1 cellular context compared by ENCODE assay signal in the genomic region with DNA sequence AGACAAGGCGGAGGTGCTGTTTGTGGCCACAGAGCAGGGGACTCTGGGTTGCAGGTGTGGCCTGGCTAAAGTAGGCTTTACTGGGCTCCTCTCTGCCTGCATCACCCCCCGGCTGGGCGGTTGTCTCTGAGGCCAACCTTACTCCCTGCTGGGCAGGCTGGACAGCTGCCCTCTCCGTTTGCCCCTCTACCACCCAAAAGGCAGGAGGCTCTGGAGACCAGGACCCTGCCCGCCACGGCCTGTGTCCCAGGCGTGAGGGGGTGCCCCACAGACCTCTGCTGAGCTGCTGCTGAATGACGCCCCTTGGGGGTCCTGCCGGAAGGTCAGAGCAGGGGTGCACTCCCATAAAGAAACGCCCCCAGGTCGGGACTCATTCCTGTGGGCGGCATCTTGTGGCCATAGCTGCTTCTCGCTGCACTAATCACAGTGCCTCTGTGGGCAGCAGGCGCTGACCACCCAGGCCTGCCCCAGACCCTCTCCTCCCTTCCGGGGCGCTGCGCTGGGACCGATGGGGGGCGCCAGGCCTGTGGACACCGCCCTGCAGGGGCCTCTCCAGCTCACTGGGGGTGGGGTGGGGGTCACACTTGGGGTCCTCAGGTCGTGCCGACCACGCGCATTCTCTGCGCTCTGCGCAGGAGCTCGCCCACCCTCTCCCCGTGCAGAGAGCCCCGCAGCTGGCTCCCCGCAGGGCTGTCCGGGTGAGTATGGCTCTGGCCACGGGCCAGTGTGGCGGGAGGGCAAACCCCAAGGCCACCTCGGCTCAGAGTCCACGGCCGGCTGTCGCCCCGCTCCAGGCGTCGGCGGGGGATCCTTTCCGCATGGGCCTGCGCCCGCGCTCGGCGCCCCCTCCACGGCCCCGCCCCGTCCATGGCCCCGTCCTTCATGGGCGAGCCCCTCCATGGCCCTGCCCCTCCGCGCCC.
A peak's percentile ranks its signal among the peaks of the same experiment; 100 is the strongest.
TF ChIP-seq lines count a peak whose summit lies in the region.

No MANE protein-coding gene starts in this region.

TF ChIP-seq in HepG2, 621 proteins besides CTCF, POLR2A, EP300 and RAD21 (continued from another document and continues in another):
- TF ChIP-seq, protein P1, sequence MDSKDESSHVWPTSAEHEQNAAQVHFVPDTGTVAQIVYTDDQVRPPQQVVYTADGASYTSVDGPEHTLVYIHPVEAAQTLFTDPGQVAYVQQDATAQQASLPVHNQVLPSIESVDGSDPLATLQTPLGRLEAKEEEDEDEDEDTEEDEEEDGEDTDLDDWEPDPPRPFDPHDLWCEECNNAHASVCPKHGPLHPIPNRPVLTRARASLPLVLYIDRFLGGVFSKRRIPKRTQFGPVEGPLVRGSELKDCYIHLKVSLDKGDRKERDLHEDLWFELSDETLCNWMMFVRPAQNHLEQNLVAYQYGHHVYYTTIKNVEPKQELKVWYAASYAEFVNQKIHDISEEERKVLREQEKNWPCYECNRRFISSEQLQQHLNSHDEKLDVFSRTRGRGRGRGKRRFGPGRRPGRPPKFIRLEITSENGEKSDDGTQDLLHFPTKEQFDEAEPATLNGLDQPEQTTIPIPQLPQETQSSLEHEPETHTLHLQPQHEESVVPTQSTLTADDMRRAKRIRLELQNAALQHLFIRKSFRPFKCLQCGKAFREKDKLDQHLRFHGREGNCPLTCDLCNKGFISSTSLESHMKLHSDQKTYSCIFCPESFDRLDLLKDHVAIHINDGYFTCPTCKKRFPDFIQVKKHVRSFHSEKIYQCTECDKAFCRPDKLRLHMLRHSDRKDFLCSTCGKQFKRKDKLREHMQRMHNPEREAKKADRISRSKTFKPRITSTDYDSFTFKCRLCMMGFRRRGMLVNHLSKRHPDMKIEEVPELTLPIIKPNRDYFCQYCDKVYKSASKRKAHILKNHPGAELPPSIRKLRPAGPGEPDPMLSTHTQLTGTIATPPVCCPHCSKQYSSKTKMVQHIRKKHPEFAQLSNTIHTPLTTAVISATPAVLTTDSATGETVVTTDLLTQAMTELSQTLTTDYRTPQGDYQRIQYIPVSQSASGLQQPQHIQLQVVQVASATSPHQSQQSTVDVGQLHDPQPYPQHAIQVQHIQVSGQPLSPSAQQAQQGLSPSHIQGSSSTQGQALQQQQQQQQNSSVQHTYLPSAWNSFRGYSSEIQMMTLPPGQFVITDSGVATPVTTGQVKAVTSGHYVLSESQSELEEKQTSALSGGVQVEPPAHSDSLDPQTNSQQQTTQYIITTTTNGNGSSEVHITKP (CRISPR knock-in tag; IDR thresholded peaks at IDR 0.05; ENCODE audit: low read depth) = 0 out of 2 replicates have a peak, but pooled peaks have one; percentile 28
- TF ChIP-seq ELF3 (CRISPR knock-in tag; IDR thresholded peaks at IDR 0.05) (peak; percentile 41; the same call in 1 of the 2 replicates), RXRB (CRISPR knock-in tag; IDR thresholded peaks at IDR 0.05; ENCODE audit: borderline replicate concordance) (0 out of 2 replicates have a peak, but pooled peaks have one; percentile 35), RFXAP (CRISPR knock-in tag; IDR thresholded peaks at IDR 0.05; ENCODE audit: borderline replicate concordance) (peak; percentile 74; the same call in 1 of the 2 replicates), BHLHE40 (IDR thresholded peaks at IDR 0.05; ENCODE audit: low read length) (0 out of 2 replicates have a peak, but pooled peaks have one; percentile 12), NFYB (CRISPR knock-in tag; IDR thresholded peaks at IDR 0.05) (no peak), MIER2 (CRISPR knock-in tag; IDR thresholded peaks at IDR 0.05) (no peak), FOXK1 (CRISPR knock-in tag; IDR thresholded peaks at IDR 0.05; ENCODE audit: borderline replicate concordance, low read depth) (peak; percentile 31; the same call in 1 of the 2 replicates), MIXL1 (CRISPR knock-in tag; IDR thresholded peaks at IDR 0.05) (peak; percentile 54; the same call in 1 of the 2 replicates), ZNF263 (CRISPR knock-in tag; IDR thresholded peaks at IDR 0.05) (0 out of 2 replicates have a peak, but pooled peaks have one; percentile 33), NFRKB (IDR thresholded peaks at IDR 0.05) (no peak), ZNF225 (CRISPR knock-in tag; IDR thresholded peaks at IDR 0.05) (no peak), AHR (CRISPR knock-in tag; IDR thresholded peaks at IDR 0.05) (0 out of 2 replicates have a peak, but pooled peaks have one; percentile 31), NCOR1 (IDR thresholded peaks at IDR 0.05; ENCODE audit: borderline replicate concordance, low read length) (peak; percentile 52; the same call in 1 of the 2 replicates), BRD4 (CRISPR knock-in tag; IDR thresholded peaks at IDR 0.05) (peak; percentile 70; the same call in 1 of the 2 replicates), ARNTL (CRISPR knock-in tag; IDR thresholded peaks at IDR 0.05) (peak; percentile 47; the same call in 1 of the 2 replicates), MED13 (CRISPR knock-in tag; IDR thresholded peaks at IDR 0.05) (no peak; the same call in 1 of the 2 replicates), NR1H2 (CRISPR knock-in tag; IDR thresholded peaks at IDR 0.05; ENCODE audit: borderline replicate concordance, low read depth) (no peak), ZNF83 (CRISPR knock-in tag; IDR thresholded peaks at IDR 0.05; ENCODE audit: borderline replicate concordance) (no peak), ZNF589 (CRISPR knock-in tag; conservative IDR thresholded peaks at IDR 0.05) (peak; percentile 60; the same call in 1 of the 2 replicates), PHB2 (IDR thresholded peaks at IDR 0.05; ENCODE audit: partially characterized antibody) (no peak), IKZF1 (IDR thresholded peaks at IDR 0.05) (no peak), KLF16 (CRISPR knock-in tag; IDR thresholded peaks at IDR 0.05) (peak in 1 of 2 experiments; percentile 61; a peak in 1 of 4 replicates), ZNF749 (CRISPR knock-in tag; IDR thresholded peaks at IDR 0.05; ENCODE audit: borderline replicate concordance) (0 out of 2 replicates have a peak, but pooled peaks have one; percentile 42), MAF1 (CRISPR knock-in tag; IDR thresholded peaks at IDR 0.05; ENCODE audit: borderline replicate concordance) (0 out of 2 replicates have a peak, but pooled peaks have one; percentile 55), SPEN (CRISPR knock-in tag; IDR thresholded peaks at IDR 0.05; ENCODE audit: low read depth) (peak; percentile 35; the same call in 1 of the 2 replicates), EEA1 (CRISPR knock-in tag; IDR thresholded peaks at IDR 0.05; ENCODE audit: borderline replicate concordance) (0 out of 2 replicates have a peak, but pooled peaks have one; percentile 41), ZBTB38 (CRISPR knock-in tag; IDR thresholded peaks at IDR 0.05) (peak; percentile 31; the same call in 1 of the 2 replicates), MEF2D (CRISPR knock-in tag; IDR thresholded peaks at IDR 0.05) (no peak), GATAD2A (CRISPR knock-in tag; IDR thresholded peaks at IDR 0.05) (peak; percentile 11; the same call in 1 of the 2 replicates), ZNF317 (CRISPR knock-in tag; IDR thresholded peaks at IDR 0.05) (peak; percentile 44; the same call in 1 of the 2 replicates), YY1 (IDR thresholded peaks at IDR 0.05; ENCODE audit: insufficient read depth, insufficient replicate concordance, low read depth, low read length) (peak; percentile 44), THAP11 (CRISPR knock-in tag; IDR thresholded peaks at IDR 0.05) (peak; percentile 36; the same call in 1 of the 2 replicates), NR2F6 (IDR thresholded peaks at IDR 0.05) (no peak), NR2F6 (CRISPR knock-in tag; IDR thresholded peaks at IDR 0.05) (peak; percentile 61; the same call in 1 of the 2 replicates)
- TF ChIP-seq, protein P2, sequence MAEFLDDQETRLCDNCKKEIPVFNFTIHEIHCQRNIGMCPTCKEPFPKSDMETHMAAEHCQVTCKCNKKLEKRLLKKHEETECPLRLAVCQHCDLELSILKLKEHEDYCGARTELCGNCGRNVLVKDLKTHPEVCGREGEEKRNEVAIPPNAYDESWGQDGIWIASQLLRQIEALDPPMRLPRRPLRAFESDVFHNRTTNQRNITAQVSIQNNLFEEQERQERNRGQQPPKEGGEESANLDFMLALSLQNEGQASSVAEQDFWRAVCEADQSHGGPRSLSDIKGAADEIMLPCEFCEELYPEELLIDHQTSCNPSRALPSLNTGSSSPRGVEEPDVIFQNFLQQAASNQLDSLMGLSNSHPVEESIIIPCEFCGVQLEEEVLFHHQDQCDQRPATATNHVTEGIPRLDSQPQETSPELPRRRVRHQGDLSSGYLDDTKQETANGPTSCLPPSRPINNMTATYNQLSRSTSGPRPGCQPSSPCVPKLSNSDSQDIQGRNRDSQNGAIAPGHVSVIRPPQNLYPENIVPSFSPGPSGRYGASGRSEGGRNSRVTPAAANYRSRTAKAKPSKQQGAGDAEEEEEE (CRISPR knock-in tag; IDR thresholded peaks at IDR 0.05; ENCODE audit: borderline replicate concordance) = 0 out of 2 replicates have a peak, but pooled peaks have one; percentile 62
- TF ChIP-seq, protein P3, sequence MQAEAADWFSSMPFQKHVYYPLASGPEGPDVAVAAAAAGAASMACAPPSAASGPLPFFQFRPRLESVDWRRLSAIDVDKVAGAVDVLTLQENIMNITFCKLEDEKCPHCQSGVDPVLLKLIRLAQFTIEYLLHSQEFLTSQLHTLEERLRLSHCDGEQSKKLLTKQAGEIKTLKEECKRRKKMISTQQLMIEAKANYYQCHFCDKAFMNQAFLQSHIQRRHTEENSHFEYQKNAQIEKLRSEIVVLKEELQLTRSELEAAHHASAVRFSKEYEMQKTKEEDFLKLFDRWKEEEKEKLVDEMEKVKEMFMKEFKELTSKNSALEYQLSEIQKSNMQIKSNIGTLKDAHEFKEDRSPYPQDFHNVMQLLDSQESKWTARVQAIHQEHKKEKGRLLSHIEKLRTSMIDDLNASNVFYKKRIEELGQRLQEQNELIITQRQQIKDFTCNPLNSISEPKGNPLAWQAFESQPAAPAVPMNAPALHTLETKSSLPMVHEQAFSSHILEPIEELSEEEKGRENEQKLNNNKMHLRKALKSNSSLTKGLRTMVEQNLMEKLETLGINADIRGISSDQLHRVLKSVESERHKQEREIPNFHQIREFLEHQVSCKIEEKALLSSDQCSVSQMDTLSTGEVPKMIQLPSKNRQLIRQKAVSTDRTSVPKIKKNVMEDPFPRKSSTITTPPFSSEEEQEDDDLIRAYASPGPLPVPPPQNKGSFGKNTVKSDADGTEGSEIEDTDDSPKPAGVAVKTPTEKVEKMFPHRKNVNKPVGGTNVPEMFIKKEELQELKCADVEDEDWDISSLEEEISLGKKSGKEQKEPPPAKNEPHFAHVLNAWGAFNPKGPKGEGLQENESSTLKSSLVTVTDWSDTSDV (CRISPR knock-in tag; IDR thresholded peaks at IDR 0.05) = peak; percentile 81; the same call in 1 of the 2 replicates
- TF ChIP-seq, protein P4, sequence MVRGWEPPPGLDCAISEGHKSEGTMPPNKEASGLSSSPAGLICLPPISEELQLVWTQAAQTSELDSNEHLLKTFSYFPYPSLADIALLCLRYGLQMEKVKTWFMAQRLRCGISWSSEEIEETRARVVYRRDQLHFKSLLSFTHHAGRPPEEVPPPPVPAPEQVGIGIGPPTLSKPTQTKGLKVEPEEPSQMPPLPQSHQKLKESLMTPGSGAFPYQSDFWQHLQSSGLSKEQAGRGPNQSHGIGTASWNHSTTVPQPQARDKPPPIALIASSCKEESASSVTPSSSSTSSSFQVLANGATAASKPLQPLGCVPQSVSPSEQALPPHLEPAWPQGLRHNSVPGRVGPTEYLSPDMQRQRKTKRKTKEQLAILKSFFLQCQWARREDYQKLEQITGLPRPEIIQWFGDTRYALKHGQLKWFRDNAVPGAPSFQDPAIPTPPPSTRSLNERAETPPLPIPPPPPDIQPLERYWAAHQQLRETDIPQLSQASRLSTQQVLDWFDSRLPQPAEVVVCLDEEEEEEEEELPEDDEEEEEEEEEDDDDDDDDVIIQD (CRISPR knock-in tag; IDR thresholded peaks at IDR 0.05; ENCODE audit: low read depth) = no peak
- TF ChIP-seq, protein P5, sequence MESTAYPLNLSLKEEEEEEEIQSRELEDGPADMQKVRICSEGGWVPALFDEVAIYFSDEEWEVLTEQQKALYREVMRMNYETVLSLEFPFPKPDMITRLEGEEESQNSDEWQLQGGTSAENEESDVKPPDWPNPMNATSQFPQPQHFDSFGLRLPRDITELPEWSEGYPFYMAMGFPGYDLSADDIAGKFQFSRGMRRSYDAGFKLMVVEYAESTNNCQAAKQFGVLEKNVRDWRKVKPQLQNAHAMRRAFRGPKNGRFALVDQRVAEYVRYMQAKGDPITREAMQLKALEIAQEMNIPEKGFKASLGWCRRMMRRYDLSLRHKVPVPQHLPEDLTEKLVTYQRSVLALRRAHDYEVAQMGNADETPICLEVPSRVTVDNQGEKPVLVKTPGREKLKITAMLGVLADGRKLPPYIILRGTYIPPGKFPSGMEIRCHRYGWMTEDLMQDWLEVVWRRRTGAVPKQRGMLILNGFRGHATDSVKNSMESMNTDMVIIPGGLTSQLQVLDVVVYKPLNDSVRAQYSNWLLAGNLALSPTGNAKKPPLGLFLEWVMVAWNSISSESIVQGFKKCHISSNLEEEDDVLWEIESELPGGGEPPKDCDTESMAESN (CRISPR knock-in tag; conservative IDR thresholded peaks at IDR 0.05) = 0 out of 2 replicates have a peak, but pooled peaks have one; percentile 57
- TF ChIP-seq, protein P6, sequence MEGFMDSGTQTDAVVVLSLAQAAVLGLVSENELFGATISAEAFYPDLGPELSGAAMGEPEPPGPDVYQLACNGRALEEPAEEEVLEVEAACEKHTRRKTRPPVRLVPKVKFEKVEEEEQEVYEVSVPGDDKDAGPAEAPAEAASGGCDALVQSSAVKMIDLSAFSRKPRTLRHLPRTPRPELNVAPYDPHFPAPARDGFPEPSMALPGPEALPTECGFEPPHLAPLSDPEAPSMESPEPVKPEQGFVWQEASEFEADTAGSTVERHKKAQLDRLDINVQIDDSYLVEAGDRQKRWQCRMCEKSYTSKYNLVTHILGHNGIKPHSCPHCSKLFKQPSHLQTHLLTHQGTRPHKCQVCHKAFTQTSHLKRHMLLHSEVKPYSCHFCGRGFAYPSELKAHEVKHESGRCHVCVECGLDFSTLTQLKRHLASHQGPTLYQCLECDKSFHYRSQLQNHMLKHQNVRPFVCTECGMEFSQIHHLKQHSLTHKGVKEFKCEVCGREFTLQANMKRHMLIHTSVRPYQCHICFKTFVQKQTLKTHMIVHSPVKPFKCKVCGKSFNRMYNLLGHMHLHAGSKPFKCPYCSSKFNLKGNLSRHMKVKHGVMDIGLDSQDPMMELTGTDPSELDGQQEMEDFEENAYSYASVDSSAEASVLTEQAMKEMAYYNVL (CRISPR knock-in tag; IDR thresholded peaks at IDR 0.05; ENCODE audit: borderline replicate concordance) = peak; percentile 78; the same call in 1 of the 2 replicates
- TF ChIP-seq, protein P7, sequence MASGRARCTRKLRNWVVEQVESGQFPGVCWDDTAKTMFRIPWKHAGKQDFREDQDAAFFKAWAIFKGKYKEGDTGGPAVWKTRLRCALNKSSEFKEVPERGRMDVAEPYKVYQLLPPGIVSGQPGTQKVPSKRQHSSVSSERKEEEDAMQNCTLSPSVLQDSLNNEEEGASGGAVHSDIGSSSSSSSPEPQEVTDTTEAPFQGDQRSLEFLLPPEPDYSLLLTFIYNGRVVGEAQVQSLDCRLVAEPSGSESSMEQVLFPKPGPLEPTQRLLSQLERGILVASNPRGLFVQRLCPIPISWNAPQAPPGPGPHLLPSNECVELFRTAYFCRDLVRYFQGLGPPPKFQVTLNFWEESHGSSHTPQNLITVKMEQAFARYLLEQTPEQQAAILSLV (CRISPR knock-in tag; IDR thresholded peaks at IDR 0.05; ENCODE audit: borderline replicate concordance) = peak; percentile 67; the same call in 1 of the 2 replicates
- TF ChIP-seq, protein P8, sequence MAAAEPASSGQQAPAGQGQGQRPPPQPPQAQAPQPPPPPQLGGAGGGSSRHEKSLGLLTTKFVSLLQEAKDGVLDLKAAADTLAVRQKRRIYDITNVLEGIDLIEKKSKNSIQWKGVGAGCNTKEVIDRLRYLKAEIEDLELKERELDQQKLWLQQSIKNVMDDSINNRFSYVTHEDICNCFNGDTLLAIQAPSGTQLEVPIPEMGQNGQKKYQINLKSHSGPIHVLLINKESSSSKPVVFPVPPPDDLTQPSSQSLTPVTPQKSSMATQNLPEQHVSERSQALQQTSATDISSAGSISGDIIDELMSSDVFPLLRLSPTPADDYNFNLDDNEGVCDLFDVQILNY (CRISPR knock-in tag; conservative IDR thresholded peaks at IDR 0.05) = 0 out of 2 replicates have a peak, but pooled peaks have one; percentile 38
